ENCODE assay signal across 12 cellular contexts in genomic region chrX:69152398-69152797, GRCh38. TPM values are rescaled to one million over a fixed set of nuclear protein-coding genes. Genes with fewer than 3 reads are reported as not detected.
DNase-seq lines count a peak whose midpoint lies in the region; ATAC-seq, FAIRE-seq and TF ChIP-seq lines count a peak whose summit lies in the region.
"Had no signal": no experiment of that assay in that cellular context is flagged by ENCODE, and none has a peak within 500 bp of the region (broad histone marks: within the 10 kb centered on the region; RNA-seq: fewer than 3 reads in every experiment).

No MANE protein-coding gene starts in this region.

- DNase-seq in SIG-M5 treated with dmso at 0.1 percent for 504 hours (lab: John Stamatoyannopoulos, UW; ENCODE audit: unreplicated experiment) (peak; percentile 33), SIG-M5 (lab: John Stamatoyannopoulos, UW) (no peak), RPMI7951 (ENCODE audit: low read depth) (peak; percentile 75), upper lobe of right lung (no peak), dedifferentiated amniotic fluid mesenchymal stem cell (ENCODE audit: extremely low spot score) (no peak)
- DNase-seq in naive thymus-derived CD8-positive, alpha-beta T cell = no peak
- DNase-seq: BE2C, natural killer cell, NCI-H1105 treated with DMSO at 0.1 percent for 48 hours had no signal

- no peak for TF ChIP-seq CTCF in upper lobe of right lung (IDR thresholded peaks at IDR 0.05)

- H3K9me3 ChIP-seq in upper lobe of right lung = no peaks in the 10 kb centered on the region
- H3K9me3 ChIP-seq: BE2C had no signal

- ATAC-seq in upper lobe of right lung (peak; percentile 49), HG03108 (IDR thresholded peaks at IDR 0.05; ENCODE audit: unreplicated experiment) (no peak)
- ATAC-seq in naive thymus-derived CD8-positive, alpha-beta T cell = no peak
- ATAC-seq: natural killer cell, WTC11 had no signal

- peaks cover 0 to 2% (median 0%) of the 10 kb centered on the region in 9 donors for H3K9me3 Mint-ChIP-seq in naive thymus-derived CD8-positive, alpha-beta T cell
- H3K9me3 Mint-ChIP-seq: natural killer cell, WTC11 had no signal

- FAIRE-seq in islet of Langerhans (lab: Jason Lieb, UNC) = peak; percentile 69

- no peak overlapping the region for H3K4me3 ChIP-seq in upper lobe of right lung

- no peak overlapping the region for H3K27ac Mint-ChIP-seq in naive thymus-derived CD8-positive, alpha-beta T cell
- H3K27ac Mint-ChIP-seq: natural killer cell had no signal

- H3K27ac ChIP-seq in upper lobe of right lung = no peak overlapping the region

- H3K36me3 Mint-ChIP-seq in naive thymus-derived CD8-positive, alpha-beta T cell = no peaks in the 10 kb centered on the region
- H3K36me3 Mint-ChIP-seq: natural killer cell, WTC11 had no signal

- peaks cover 0 to 1% (median 0%) of the 10 kb centered on the region in 4 donors for H3K4me1 Mint-ChIP-seq in naive thymus-derived CD8-positive, alpha-beta T cell
- H3K4me1 Mint-ChIP-seq: natural killer cell had no signal

- intact Hi-C loops in upper lobe of right lung (cut with DNase I) = no loop called here

- H3K36me3 ChIP-seq in upper lobe of right lung = no peaks in the 10 kb centered on the region
- H3K36me3 ChIP-seq: BE2C had no signal

- H3K4me1 ChIP-seq in upper lobe of right lung = no peaks in the 10 kb centered on the region
- H3K4me1 ChIP-seq: BE2C had no signal

- H3K27me3 ChIP-seq in upper lobe of right lung = no peaks in the 10 kb centered on the region
- H3K27me3 ChIP-seq: BE2C had no signal

- H3K27me3 Mint-ChIP-seq in naive thymus-derived CD8-positive, alpha-beta T cell = peaks cover 0 to 5% (median 0%) of the 10 kb centered on the region in 5 donors

- no peak overlapping the region for H3K4me3 Mint-ChIP-seq in naive thymus-derived CD8-positive, alpha-beta T cell
- H3K4me3 Mint-ChIP-seq: natural killer cell, WTC11 had no signal

- POLR2A ChIA-PET in naive thymus-derived CD8-positive, alpha-beta T cell (lab: Charles Lee) = no interaction called here

RNA-seq across cellular contexts. Expression of gene PJA1, which starts 12.9 kb away (rescaled TPM):
- 42.5 and 49.2 TPM in 2 replicates for total RNA-seq in RPMI7951 (2014; rRNA removed; shearing (Covaris generic))
- total RNA-seq in upper lobe of right lung = 23.6 TPM
- total RNA-seq in naive thymus-derived CD8-positive, alpha-beta T cell = 10 to 100 TPM; 29.3 to 31.3 TPM
- 10 to 100 TPM; 38.5 to 62.5 (median 49.6) TPM for polyA plus RNA-seq in naive thymus-derived CD8-positive, alpha-beta T cell

Comparison
In these comparisons a context has a peak if more than half of its experiments do, and no peak if none do; other contexts are left out.
1. DNase-seq: peak in SIG-M5 treated with dmso at 0.1 percent for 504 hours (single experiment) and RPMI7951 (single experiment); none in SIG-M5 (single experiment), upper lobe of right lung (single experiment), dedifferentiated amniotic fluid mesenchymal stem cell (single experiment) and naive thymus-derived CD8-positive, alpha-beta T cell (0 of 10).